In genomic region chr7:5439572-5440496, GRCh38 we compare ENCODE assay signal across 25 cellular contexts.
"Had no signal": no experiment of that assay in that cellular context is flagged by ENCODE, and none has a peak within 500 bp of the region (broad histone marks: within the 10 kb centered on the region; RNA-seq: fewer than 3 reads in every experiment).

No MANE protein-coding gene starts in this region.

- ATAC-seq: activated CD8-positive, alpha-beta T cell treated with anti-CD3 and anti-CD28 coated beads for 36 hours; activated naive CD8-positive, alpha-beta T cell treated with anti-CD3 and anti-CD28 coated beads, Interleukin-2, amount 50 U/mL, for 24 hours; stimulated activated naive B cell treated with anti-CD40 and anti-IgM and Interleukin-4, amounts not matched to agents 10 μg/mL and 1 μg/mL and 100 μg/mL, for 72 hours had no signal

- H3K27ac ChIP-seq: ascending aorta, brain microvascular endothelial cell, sigmoid colon, testis, VCaP had no signal

- H3K9me3 ChIP-seq: ascending aorta, mucosa of descending colon, sigmoid colon, testis had no signal

- H3K36me3 ChIP-seq: ascending aorta, brain microvascular endothelial cell, sigmoid colon had no signal

- H3K4me2 ChIP-seq: smooth muscle cell had no signal

- DNase-seq: activated CD4-positive, alpha-beta T cell treated with anti-CD3 and anti-CD28 coated beads, Interleukin-2, amount 10 ng/mL, durations not matched to agents 7 days and 5 days; activated CD4-positive, CD25-positive, alpha-beta regulatory T cell treated with anti-CD3 and anti-CD28 coated beads, Interleukin-2, amount 50 U/mL, for 72 hours; activated CD8-positive, alpha-beta T cell treated with anti-CD3 and anti-CD28 coated beads for 36 hours; activated gamma-delta T cell; activated naive CD4-positive, alpha-beta T cell treated with anti-CD3 and anti-CD28 coated beads, Interleukin-2, amount 50 U/mL, for 16 hours; activated naive CD8-positive, alpha-beta T cell treated with anti-CD3 and anti-CD28 coated beads, Interleukin-2, amount 50 U/mL, for 24 hours; brain microvascular endothelial cell; caudate nucleus; effector CD4-positive, alpha-beta T cell; erythroblast; foreskin fibroblast; hippocampal formation; mesendoderm; mucosa of descending colon; nephron progenitor cell; occipital lobe; sigmoid colon; stimulated activated CD4-positive, alpha-beta T cell treated with anti-CD3 and anti-CD28 coated beads, Interleukin-15, amount 100 ng/mL, for 24 hours; stimulated activated naive B cell treated with anti-CD40 and anti-IgM and Interleukin-4, amounts not matched to agents 10 μg/mL and 1 μg/mL and 100 μg/mL, for 72 hours; testis; trophoblast cell had no signal

- H3K4me1 ChIP-seq: testis had no signal

- H3K4me3 ChIP-seq: ascending aorta, mucosa of descending colon, sigmoid colon, smooth muscle cell, testis had no signal

- FAIRE-seq: endometrium had no signal

- H3K27me3 ChIP-seq: ascending aorta, brain microvascular endothelial cell, sigmoid colon, testis had no signal
